12 cellular contexts compared by ENCODE assay signal in genomic region chr20:44494266-44494665, GRCh38. TPM values are rescaled to one million over a fixed set of nuclear protein-coding genes. Genes with fewer than 3 reads are reported as not detected.
DNase-seq lines count a peak whose midpoint lies in the region; ATAC-seq and TF ChIP-seq lines count a peak whose summit lies in the region.
"Had no signal": no experiment of that assay in that cellular context is flagged by ENCODE, and none has a peak within 500 bp of the region (broad histone marks: within the 10 kb centered on the region; RNA-seq: fewer than 3 reads in every experiment).

No MANE protein-coding gene starts in this region.

- TF ChIP-seq POLR2A in IMR-90 (IDR thresholded peaks at IDR 0.05; ENCODE audit: low read depth, low read length) = no peak; the same call in 1 of the 2 replicates

- peaks cover 14 to 57% of the 10 kb centered on the region in 2 experiments for H3K79me1 ChIP-seq in IMR-90 (ENCODE audit: low read depth in 1 of 2, low read length in 2 of 2)

- DNase-seq in CD14-positive monocyte (ENCODE audit: low spot score) (no peak), IMR-90 (peak; percentile 87), chondrocyte (ENCODE audit: low spot score) (no peak), kidney tubule cell (ENCODE audit: low spot score) (no peak), Right ventricle myocardium inferior (ENCODE audit: missing footprints) (no peak), NCI-H2029 treated with DMSO at 0.1 percent for 48 hours (lab: John Stamatoyannopoulos, UW) (no peak), BE2C (no peak)
- no peak for DNase-seq in naive thymus-derived CD8-positive, alpha-beta T cell
- DNase-seq: GOT3, MV-4-11, NCI-H526 treated with DMSO at 0.1 percent for 48 hours, trophoblast cell had no signal

- peak overlapping the region; percentile 36; the same call in 1 of the 3 replicates for H2BK15ac ChIP-seq in IMR-90 (ENCODE audit: low read depth, low read length)

- H3K9me1 ChIP-seq in IMR-90 (ENCODE audit: insufficient read depth, low read length) = peaks cover 18% of the 10 kb centered on the region

- peak overlapping the region; percentile 98 for H2BK5ac ChIP-seq in IMR-90 (ENCODE audit: low read depth, low read length, poor library complexity, severe bottlenecking)

- CTCF ChIA-PET in IMR-90 (lab: Yijun Ruan, JAX) = no interaction called here

- dilution Hi-C loops in IMR-90 (cut with HindIII; ENCODE audit: low sequenced_read_pairs, unreplicated experiment) = no loop called here

- H4K91ac ChIP-seq in IMR-90 (ENCODE audit: insufficient read depth, low read depth, low read length) = 0 out of 2 replicates have a peak overlapping the region, but pooled peaks have one; percentile 37

- H3K14ac ChIP-seq in IMR-90 (replicated peaks; ENCODE audit: low read depth, low read length) = no peak overlapping the region; the same call in 1 of the 2 replicates

- peaks cover 11% of the 10 kb centered on the region for H3K4me1 Mint-ChIP-seq in CD14-positive monocyte
- H3K4me1 Mint-ChIP-seq in chondrocyte (ENCODE audit: low read depth) = peaks cover 70% of the 10 kb centered on the region
- peaks cover 5 to 74% (median 10%) of the 10 kb centered on the region in 4 donors for H3K4me1 Mint-ChIP-seq in naive thymus-derived CD8-positive, alpha-beta T cell

- BruUV-seq in IMR-90 (replicated peaks; lab: Mats Ljungman, UMichigan) = no TSS peak

- no peaks in the 10 kb centered on the region for H3K9me3 ChIP-seq in IMR-90 (ENCODE audit: control insufficient read depth, insufficient read depth, low read length)
- no peaks in the 10 kb centered on the region for H3K9me3 ChIP-seq in BE2C

- peak overlapping the region in 1 of 2 experiments; percentile 57; a peak in 2 of 4 replicates for H4K8ac ChIP-seq in IMR-90 (ENCODE audit: low read depth in 2 of 2, low read length in 2 of 2)

- H3K18ac ChIP-seq in IMR-90 (ENCODE audit: low read depth, low read length) = peak overlapping the region; percentile 10; the same call in 1 of the 2 replicates

- H3K4me2 ChIP-seq in IMR-90 (ENCODE audit: low read depth, low read length) = no peak overlapping the region

- peak overlapping the region; percentile 61; the same call in 1 of the 2 replicates for H3K23ac ChIP-seq in IMR-90 (ENCODE audit: low read depth, low read length)

- H3K4me3 Mint-ChIP-seq in CD14-positive monocyte (no peak overlapping the region), chondrocyte (ENCODE audit: unreplicated experiment) (no peak overlapping the region)
- no peak overlapping the region for H3K4me3 Mint-ChIP-seq in naive thymus-derived CD8-positive, alpha-beta T cell

- H3K27ac Mint-ChIP-seq in CD14-positive monocyte (peak overlapping the region in 5 of 7 donors; percentile 2 to 90 (median 68)), chondrocyte (ENCODE audit: unreplicated experiment) (peak overlapping the region; percentile 98)
- peak overlapping the region in 7 of 10 donors; percentile 48 to 92 (median 65) for H3K27ac Mint-ChIP-seq in naive thymus-derived CD8-positive, alpha-beta T cell

- H3K36me3 ChIP-seq in IMR-90 (ENCODE audit: control insufficient read depth, insufficient read depth, low read length) (peaks cover 26% of the 10 kb centered on the region), BE2C (peaks cover 34% of the 10 kb centered on the region)

- H3K27me3 Mint-ChIP-seq in CD14-positive monocyte (ENCODE audit: low read depth in 3 of 3) (peaks cover 0 to 2% (median 0%) of the 10 kb centered on the region in 3 donors), chondrocyte (ENCODE audit: low read depth) (no peaks in the 10 kb centered on the region)
- no peaks in the 10 kb centered on the region for H3K27me3 Mint-ChIP-seq in naive thymus-derived CD8-positive, alpha-beta T cell

- in situ Hi-C loops in IMR-90 (cut with MboI; ENCODE audit: low sequenced_read_pairs) = loop anchor here (25.0 kb wide), 1 partner anchor 1293 kb away; the partner anchor contains the start of genes DNTTIP1 and WFDC3

- H2AFZ ChIP-seq in IMR-90 (replicated peaks; ENCODE audit: low read length, poor library complexity) = no peak overlapping the region

- peak overlapping the region; percentile 64 for H3K27ac ChIP-seq in IMR-90 (ENCODE audit: insufficient read depth, low read length)

- H3K4me3 ChIP-seq in IMR-90 (ENCODE audit: insufficient read depth, low read depth, low read length) (no peak overlapping the region), BE2C (ENCODE audit: low read depth, low read length) (no peak overlapping the region)

- peaks cover 12% of the 10 kb centered on the region; the same call in 1 of the 2 replicates for H4K20me1 ChIP-seq in IMR-90 (ENCODE audit: insufficient read depth, low read length)

- TF ChIP-seq RAD21 in IMR-90 (IDR thresholded peaks at IDR 0.05; ENCODE audit: low read length) = no peak

- peak; percentile 45 for ATAC-seq in IMR-90 (ENCODE audit: low read depth)
- ATAC-seq in naive thymus-derived CD8-positive, alpha-beta T cell = no peak
- ATAC-seq in Right ventricle myocardium inferior = no peak

- peak overlapping the region; percentile 24; the same call in 1 of the 2 replicates for H3K56ac ChIP-seq in IMR-90 (ENCODE audit: extremely low read depth, insufficient read depth, low read length)

- H4K5ac ChIP-seq in IMR-90 (ENCODE audit: low read depth, low read length) = no peak overlapping the region; the same call in 1 of the 2 replicates

- H3K9me3 Mint-ChIP-seq in CD14-positive monocyte (no peaks in the 10 kb centered on the region), chondrocyte (ENCODE audit: low read depth) (no peaks in the 10 kb centered on the region)
- no peaks in the 10 kb centered on the region for H3K9me3 Mint-ChIP-seq in naive thymus-derived CD8-positive, alpha-beta T cell

- H2BK20ac ChIP-seq in IMR-90 (ENCODE audit: low read depth, low read length) = peak overlapping the region; percentile 68

- no peak overlapping the region for H3K9ac ChIP-seq in IMR-90 (ENCODE audit: low read depth, low read length)

- peak overlapping the region; percentile 63 for H2BK120ac ChIP-seq in IMR-90 (ENCODE audit: low read depth, low read length)

- H3K36me3 Mint-ChIP-seq in CD14-positive monocyte (peaks cover 83 to 95% of the 10 kb centered on the region in 2 donors), chondrocyte (ENCODE audit: low read depth) (peaks cover 22% of the 10 kb centered on the region)
- peaks cover 7 to 95% (median 13%) of the 10 kb centered on the region in 3 donors for H3K36me3 Mint-ChIP-seq in naive thymus-derived CD8-positive, alpha-beta T cell

- H3K27me3 ChIP-seq in IMR-90 (ENCODE audit: control insufficient read depth, insufficient read depth, low read length) = no peaks in the 10 kb centered on the region
- no peaks in the 10 kb centered on the region for H3K27me3 ChIP-seq in BE2C

- H2AK9ac ChIP-seq in IMR-90 (replicated peaks; ENCODE audit: low read depth, low read length, poor library complexity) = no peak overlapping the region

- POLR2A ChIA-PET in IMR-90 (lab: Charles Lee; ENCODE audit: unreplicated experiment) = no interaction called here
- POLR2A ChIA-PET in naive thymus-derived CD8-positive, alpha-beta T cell (lab: Charles Lee) = no interaction called here

- H3K4me1 ChIP-seq in IMR-90 (ENCODE audit: control insufficient read depth, insufficient read depth, low read length) (peaks cover 31% of the 10 kb centered on the region), BE2C (no peaks in the 10 kb centered on the region)

- WGBS in IMR-90 (ENCODE audit: extremely low coverage in 2 of 2, insufficient read length in 1 of 2), 2 experiments = 50% methylated on average over 1 of the region's 1 CpG; no CpG with 5 or more reads in 1 of the 2 experiments

- H3K4ac ChIP-seq in IMR-90 (ENCODE audit: low read depth, low read length) = peak overlapping the region; percentile 76

- peak overlapping the region; percentile 71 for H2AK5ac ChIP-seq in IMR-90 (ENCODE audit: low read depth, low read length)

- intact Hi-C loops in CD14-positive monocyte (cut with micrococcal nuclease) (no loop called here), IMR-90 (cut with micrococcal nuclease) (no loop called here), Right ventricle myocardium inferior (cut with DNase I) (no loop called here)

- TF ChIP-seq CTCF in CD14-positive monocyte (IDR thresholded peaks at IDR 0.05) = no peak
- no peak for TF ChIP-seq CTCF in IMR-90 (conservative IDR thresholded peaks at IDR 0.05; ENCODE audit: low read depth, low read length)
- TF ChIP-seq CTCF in chondrocyte (IDR thresholded peaks at IDR 0.05) = peak; percentile 36
- no peak for TF ChIP-seq CTCF in BE2C (IDR thresholded peaks at IDR 0.05; ENCODE audit: low read depth, low read length)

TF ChIP-seq in IMR-90, 13 proteins besides CTCF, POLR2A, EP300 and RAD21 (continues in another document):
- TF ChIP-seq ELK1 (IDR thresholded peaks at IDR 0.05; ENCODE audit: borderline replicate concordance, low read depth, low read length) = no peak
- TF ChIP-seq MXI1 (IDR thresholded peaks at IDR 0.05; ENCODE audit: borderline replicate concordance, low read depth, low read length) = no peak

RNA-seq across cellular contexts. Expression of gene TTPAL, which starts 18.6 kb away (rescaled TPM):
- polyA plus RNA-seq in CD14-positive monocyte = 1 to 10 TPM; 3.0 to 4.9 TPM
- total RNA-seq in IMR-90 (2012; rRNA removed) = 8.2 and 11.9 TPM in 2 replicates
- 18.1 and 18.8 TPM in 2 replicates for polyA plus RNA-seq in IMR-90 (2012; rRNA removed)
- 8.8 and 17.5 TPM in 2 replicates for polyA plus RNA-seq in IMR-90 (2012; cell fraction: cytosol; rRNA removed)
- 17.9 and 18.6 TPM in 2 replicates for polyA plus RNA-seq in IMR-90 (2012; cell fraction: nucleus; rRNA removed; ENCODE audit: low replicate concordance)
- total RNA-seq in chondrocyte = 16.5 to 18.4 TPM (median 17.1 TPM) in 3 replicates
- 10 to 100 TPM; 17.4 to 19.3 TPM for total RNA-seq in naive thymus-derived CD8-positive, alpha-beta T cell
- 10 to 100 TPM; 10.5 to 15.3 (median 15.3) TPM for polyA plus RNA-seq in naive thymus-derived CD8-positive, alpha-beta T cell
- 2.9 TPM for total RNA-seq in Right ventricle myocardium inferior
- 7.3 TPM for polyA plus RNA-seq in BE2C (2012; ENCODE audit: insufficient read depth, insufficient read length, low read depth)

RNA-seq across cellular contexts. Expression of gene SERINC3, which starts 27.6 kb away (rescaled TPM):
- 100 to 1,000 TPM; 157 to 194 TPM for polyA plus RNA-seq in CD14-positive monocyte
- 88.3 and 101 TPM in 2 replicates for total RNA-seq in IMR-90 (2012; rRNA removed)
- 132 TPM in 2 replicates for polyA plus RNA-seq in IMR-90 (2012; rRNA removed)
- 80.8 and 87.4 TPM in 2 replicates for polyA plus RNA-seq in IMR-90 (2012; cell fraction: cytosol; rRNA removed)
- 53.6 and 92.5 TPM in 2 replicates for polyA plus RNA-seq in IMR-90 (2012; cell fraction: nucleus; rRNA removed; ENCODE audit: low replicate concordance)
- total RNA-seq in chondrocyte = 102 to 121 TPM (median 116 TPM) in 3 replicates
- total RNA-seq in naive thymus-derived CD8-positive, alpha-beta T cell = 10 to 100 TPM; 82.0 to 94.6 TPM
- 100 to 1,000 TPM; 163 to 207 (median 173) TPM for polyA plus RNA-seq in naive thymus-derived CD8-positive, alpha-beta T cell
- 82.4 TPM for total RNA-seq in Right ventricle myocardium inferior
- 76.5 TPM for polyA plus RNA-seq in BE2C (2012; ENCODE audit: insufficient read depth, insufficient read length, low read depth)
